In the genomic region with DNA sequence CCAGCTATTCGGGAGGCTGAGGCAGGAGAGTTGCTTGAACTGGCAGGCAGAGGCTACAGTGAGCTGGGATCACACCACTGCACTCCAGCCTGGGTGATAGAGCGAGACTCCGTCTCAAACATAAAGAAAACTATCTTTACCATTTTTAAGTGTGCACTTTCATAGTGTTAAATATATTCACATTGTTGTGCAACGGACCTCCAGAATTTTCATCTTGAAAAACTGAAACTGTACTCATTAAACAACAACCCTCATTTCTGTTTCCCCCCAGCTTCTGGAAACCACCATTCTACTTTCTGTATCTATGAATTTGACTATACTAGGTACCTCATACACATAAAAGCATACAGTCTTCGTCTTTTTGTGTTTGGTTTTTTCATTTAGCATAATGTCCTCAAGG, we compare ENCODE assay signal across 13 cellular contexts. TPM values are rescaled to one million over a fixed set of nuclear protein-coding genes. Genes with fewer than 3 reads are reported as not detected.
DNase-seq lines count a peak whose midpoint lies in the region; ATAC-seq and TF ChIP-seq lines count a peak whose summit lies in the region.
"Had no signal": no experiment of that assay in that cellular context is flagged by ENCODE, and none has a peak within 500 bp of the region (broad histone marks: within the 10 kb centered on the region; RNA-seq: fewer than 3 reads in every experiment).

No MANE protein-coding gene starts in this region.

- peaks cover 3% of the 10 kb centered on the region for H3K9me3 Mint-ChIP-seq in activated T-helper 1 cell treated with anti-CD3 and anti-CD28 coated beads, Interleukin-12 subunit alpha, Interleukin-12 subunit beta, Interleukin-2, Interleukin-4 antibody, amounts not matched to agents 30 ng/mL and 10 ng/mL and 1 ng/mL, durations not matched to agents 14 hours and 24 hours and 36 hours

- intact Hi-C loops in activated T-helper 1 cell treated with anti-CD3 and anti-CD28 coated beads, Interleukin-12 subunit alpha, Interleukin-12 subunit beta, Interleukin-2, Interleukin-4 antibody, amounts not matched to agents 30 ng/mL and 10 ng/mL and 1 ng/mL, durations not matched to agents 14 hours and 24 hours and 36 hours (cut with micrococcal nuclease): loop anchor here (2.0 kb wide), 1 partner anchor 250 kb away; no protein-coding TSS in a partner anchor
- intact Hi-C loops in body of pancreas (cut with DNase I): no loop called here

- no peaks in the 10 kb centered on the region for H3K27me3 Mint-ChIP-seq in activated T-helper 1 cell treated with anti-CD3 and anti-CD28 coated beads, Interleukin-12 subunit alpha, Interleukin-12 subunit beta, Interleukin-2, Interleukin-4 antibody, amounts not matched to agents 30 ng/mL and 10 ng/mL and 1 ng/mL, durations not matched to agents 14 hours and 24 hours and 36 hours (ENCODE audit: insufficient read depth)

- H3K4me3 Mint-ChIP-seq in activated T-helper 1 cell treated with anti-CD3 and anti-CD28 coated beads, Interleukin-12 subunit alpha, Interleukin-12 subunit beta, Interleukin-2, Interleukin-4 antibody, amounts not matched to agents 30 ng/mL and 10 ng/mL and 1 ng/mL, durations not matched to agents 14 hours and 24 hours and 36 hours: no peak overlapping the region

- H3K9me3 ChIP-seq in body of pancreas: no peaks in the 10 kb centered on the region

- in situ Hi-C loops in G401 (cut with HindIII; ENCODE audit: low sequenced_read_pairs): no loop called here

- H3K36me3 ChIP-seq in body of pancreas (replicated peaks in 1 of 2; ENCODE audit: insufficient read depth in 1 of 2, low read depth in 2 of 2): no peaks in the 10 kb centered on the region
- H3K36me3 ChIP-seq: WERI-Rb-1 had no signal

- no peak for TF ChIP-seq POLR2A in body of pancreas (IDR thresholded peaks at IDR 0.05)

- H3K4me3 ChIP-seq in body of pancreas: no peak overlapping the region

- no peak overlapping the region for H3K27ac ChIP-seq in body of pancreas
- H3K27ac ChIP-seq: WERI-Rb-1 had no signal

- H3K4me1 ChIP-seq in body of pancreas: no peaks in the 10 kb centered on the region

- H3K36me3 Mint-ChIP-seq in activated T-helper 1 cell treated with anti-CD3 and anti-CD28 coated beads, Interleukin-12 subunit alpha, Interleukin-12 subunit beta, Interleukin-2, Interleukin-4 antibody, amounts not matched to agents 30 ng/mL and 10 ng/mL and 1 ng/mL, durations not matched to agents 14 hours and 24 hours and 36 hours (ENCODE audit: low read depth): peaks cover 4% of the 10 kb centered on the region

- no peaks in the 10 kb centered on the region for H3K27me3 ChIP-seq in body of pancreas

- TF ChIP-seq CTCF in body of pancreas (IDR thresholded peaks at IDR 0.05): no peak

- peak; percentile 86 for ATAC-seq in GM18873 (IDR thresholded peaks at IDR 0.05; ENCODE audit: low FRiP score, unreplicated experiment)
- ATAC-seq in GM21381 (IDR thresholded peaks at IDR 0.05; ENCODE audit: unreplicated experiment): peak; percentile 80
- peak; percentile 81 for ATAC-seq in HG03025 (IDR thresholded peaks at IDR 0.05; ENCODE audit: low FRiP score, unreplicated experiment)
- no peak for ATAC-seq in body of pancreas
- ATAC-seq: right cardiac atrium had no signal

- 67 to 70% methylated on average over 5 of the region's 5 CpGs for WGBS in body of pancreas, 2 donors

- H3K27ac Mint-ChIP-seq in activated T-helper 1 cell treated with anti-CD3 and anti-CD28 coated beads, Interleukin-12 subunit alpha, Interleukin-12 subunit beta, Interleukin-2, Interleukin-4 antibody, amounts not matched to agents 30 ng/mL and 10 ng/mL and 1 ng/mL, durations not matched to agents 14 hours and 24 hours and 36 hours: peak overlapping the region; percentile 57

- no peak for DNase-seq in activated T-helper 1 cell treated with anti-CD3 and anti-CD28 coated beads, Interleukin-12 subunit alpha, Interleukin-12 subunit beta, Interleukin-2, Interleukin-4 antibody, amounts not matched to agents 30 ng/mL and 10 ng/mL and 1 ng/mL, durations not matched to agents 14 hours and 24 hours and 36 hours (ENCODE audit: low spot score)
- DNase-seq in MV-4-11 (lab: John Stamatoyannopoulos, UW): no peak
- DNase-seq in body of pancreas: no peak
- no peak for DNase-seq in activated CD8-positive, alpha-beta memory T cell treated with anti-CD3 and anti-CD28 coated beads for 24 hours
- DNase-seq in G401 (ENCODE audit: low spot score): no peak
- DNase-seq: effector memory CD4-positive, alpha-beta T cell; IMR-90; right cardiac atrium; Right ventricle myocardium superior; WERI-Rb-1 had no signal

- peaks cover 31% of the 10 kb centered on the region for H3K4me1 Mint-ChIP-seq in activated T-helper 1 cell treated with anti-CD3 and anti-CD28 coated beads, Interleukin-12 subunit alpha, Interleukin-12 subunit beta, Interleukin-2, Interleukin-4 antibody, amounts not matched to agents 30 ng/mL and 10 ng/mL and 1 ng/mL, durations not matched to agents 14 hours and 24 hours and 36 hours (ENCODE audit: low read depth)

RNA-seq across cellular contexts. Expression of a gene that starts 26.7 kb away (rescaled TPM):
- 62.5 and 64.0 TPM in 2 replicates for total RNA-seq in activated T-helper 1 cell treated with anti-CD3 and anti-CD28 coated beads, Interleukin-12 subunit alpha, Interleukin-12 subunit beta, Interleukin-2, Interleukin-4 antibody, amounts not matched to agents 30 ng/mL and 10 ng/mL and 1 ng/mL, durations not matched to agents 14 hours and 24 hours and 36 hours
- 1 to 10 TPM; 2.0 to 4.2 TPM for total RNA-seq in body of pancreas
- total RNA-seq in G401 (2014; rRNA removed; shearing (Covaris generic)): 6.3 and 7.5 TPM in 2 replicates
